Comparison of ENCODE assay signal across 8 cellular contexts in the genomic region with DNA sequence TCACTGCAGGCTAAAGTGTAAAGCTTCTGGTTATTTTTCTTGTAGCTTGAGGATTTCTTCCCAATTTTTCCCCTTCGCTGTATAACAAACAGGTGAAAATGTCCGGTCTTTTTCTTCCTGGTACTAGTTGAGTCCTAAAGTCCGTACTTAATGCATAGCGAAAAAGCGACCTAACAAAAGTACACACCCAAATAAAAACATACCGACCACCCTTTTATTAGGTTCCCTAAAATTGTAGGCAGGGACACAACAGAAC. TPM values are rescaled to one million over a fixed set of nuclear protein-coding genes. Genes with fewer than 3 reads are reported as not detected.
DNase-seq lines count a peak whose midpoint lies in the region; ATAC-seq and TF ChIP-seq lines count a peak whose summit lies in the region.

No MANE protein-coding gene starts in this region.

- H3K4me1 Mint-ChIP-seq in CD4-positive, CD25-positive, alpha-beta regulatory T cell = peaks cover 16 to 73% (median 56%) of the 10 kb centered on the region in 4 donors

- peak overlapping the region; percentile 100 for H3K4me3 ChIP-seq in CD4-positive, CD25-positive, alpha-beta regulatory T cell (ENCODE audit: low read depth, low read length)
- H3K4me3 ChIP-seq in OCI-LY1 (ENCODE audit: low read depth, low read length, poor library complexity, severe bottlenecking) = peak overlapping the region; percentile 91
- H3K4me3 ChIP-seq in endocrine pancreas (ENCODE audit: control insufficient read depth, insufficient read depth, low read length) = peak overlapping the region; percentile 100
- peak overlapping the region; percentile 71 to 91 for H3K4me3 ChIP-seq in neuronal stem cell (ENCODE audit: low read length in 2 of 2)

- H4K91ac ChIP-seq in neuronal stem cell (ENCODE audit: low read depth, low read length, poor library complexity) = no peak overlapping the region

- H2BK5ac ChIP-seq in neuronal stem cell (ENCODE audit: low read length) = no peak overlapping the region

- H3K27ac Mint-ChIP-seq in CD4-positive, CD25-positive, alpha-beta regulatory T cell = peak overlapping the region; percentile 95 to 99 (median 97)

- no peak overlapping the region for H4K8ac ChIP-seq in neuronal stem cell (ENCODE audit: low read depth, low read length)

- no peak overlapping the region for H2BK120ac ChIP-seq in neuronal stem cell (ENCODE audit: low read depth, low read length)

- H3K9me3 Mint-ChIP-seq in CD4-positive, CD25-positive, alpha-beta regulatory T cell = no peaks in the 10 kb centered on the region

- peaks cover 2% of the 10 kb centered on the region for H3K79me1 ChIP-seq in neuronal stem cell (ENCODE audit: low read depth, low read length)

- H3K14ac ChIP-seq in neuronal stem cell (ENCODE audit: low read length) = no peak overlapping the region

- H2AK5ac ChIP-seq in neuronal stem cell (ENCODE audit: low read depth, low read length) = no peak overlapping the region

- H2BK12ac ChIP-seq in neuronal stem cell (ENCODE audit: low read length) = no peak overlapping the region

- no peaks in the 10 kb centered on the region for H3F3A ChIP-seq in OCI-LY1 (ENCODE audit: insufficient read depth, low read length)

- H3K9me2 ChIP-seq in OCI-LY1 (ENCODE audit: low read depth, low read length) = no peaks in the 10 kb centered on the region

- H4K20me1 ChIP-seq in OCI-LY1 (ENCODE audit: insufficient read depth, low read length) = no peaks in the 10 kb centered on the region

- WGBS in neuronal stem cell (ENCODE audit: extremely low coverage in 2 of 2, insufficient read length in 2 of 2, insufficient replicate concordance in 1 of 2), 2 donors = no CpG with 5 or more reads among the region's 6 CpGs

- peaks cover 12% of the 10 kb centered on the region for H3K36me3 Mint-ChIP-seq in CD4-positive, CD25-positive, alpha-beta regulatory T cell

- peak overlapping the region; percentile 95 for H3K9ac ChIP-seq in OCI-LY1 (ENCODE audit: low read length)
- H3K9ac ChIP-seq in endocrine pancreas (ENCODE audit: control insufficient read depth, insufficient read depth, low read length) = peak overlapping the region; percentile 99
- H3K9ac ChIP-seq in neuronal stem cell (ENCODE audit: low read depth, low read length, poor library complexity) = no peak overlapping the region

- no peak overlapping the region for H2BK15ac ChIP-seq in neuronal stem cell (ENCODE audit: low read length)

- H3K4me3 Mint-ChIP-seq in CD4-positive, CD25-positive, alpha-beta regulatory T cell = peak overlapping the region; percentile 91 to 100 (median 98)

- H3K4me1 ChIP-seq in CD4-positive, CD25-positive, alpha-beta regulatory T cell (ENCODE audit: control insufficient read depth, insufficient read depth, low read length, poor library complexity, severe bottlenecking) = peaks cover 46% of the 10 kb centered on the region
- H3K4me1 ChIP-seq in OCI-LY1 (ENCODE audit: insufficient read depth, low read length, severe bottlenecking) = peaks cover 40% of the 10 kb centered on the region
- peaks cover 27% of the 10 kb centered on the region for H3K4me1 ChIP-seq in endocrine pancreas (ENCODE audit: control insufficient read depth, insufficient read depth, low read length)
- peaks cover 3 to 9% of the 10 kb centered on the region in 2 donors for H3K4me1 ChIP-seq in neuronal stem cell (ENCODE audit: control insufficient read depth in 2 of 2, insufficient read depth in 1 of 2, low read depth in 1 of 2, low read length in 2 of 2)

- no peaks in the 10 kb centered on the region for H3K9me3 ChIP-seq in CD4-positive, CD25-positive, alpha-beta regulatory T cell (ENCODE audit: control insufficient read depth in 2 of 2, low read length in 2 of 2)
- H3K9me3 ChIP-seq in OCI-LY1 (ENCODE audit: low read length) (no peaks in the 10 kb centered on the region), endocrine pancreas (ENCODE audit: control insufficient read depth, low read length) (no peaks in the 10 kb centered on the region), neuronal stem cell (replicated peaks in 1 of 2; ENCODE audit: control insufficient read depth in 2 of 2, insufficient read depth in 1 of 2, low read depth in 1 of 2, low read length in 2 of 2) (no peaks in the 10 kb centered on the region)

- H3K23ac ChIP-seq in neuronal stem cell (ENCODE audit: low read depth, low read length, poor library complexity) = no peak overlapping the region

- no peak for TF ChIP-seq CTCF in OCI-LY1 (IDR thresholded peaks at IDR 0.05; ENCODE audit: low read length)
- TF ChIP-seq CTCF in GM20000 (IDR thresholded peaks at IDR 0.05; ENCODE audit: extremely low read depth, missing control alignments) = no peak

- no peak overlapping the region for H3K18ac ChIP-seq in neuronal stem cell (ENCODE audit: low read length)

- H3K36me3 ChIP-seq in CD4-positive, CD25-positive, alpha-beta regulatory T cell (ENCODE audit: control insufficient read depth, insufficient read depth, low read length) = peaks cover 13% of the 10 kb centered on the region
- H3K36me3 ChIP-seq in OCI-LY1 (ENCODE audit: insufficient read depth, low read length) = peaks cover 26% of the 10 kb centered on the region
- no peaks in the 10 kb centered on the region for H3K36me3 ChIP-seq in endocrine pancreas (ENCODE audit: control insufficient read depth, insufficient read depth, low read length)
- H3K36me3 ChIP-seq in neuronal stem cell (replicated peaks in 1 of 2; ENCODE audit: control insufficient read depth in 2 of 2, insufficient read depth in 2 of 2, low read length in 2 of 2) = peaks cover 5 to 57% of the 10 kb centered on the region in 2 donors

- H3K4me2 ChIP-seq in OCI-LY1 (ENCODE audit: low read length) (peak overlapping the region; percentile 87), neuronal stem cell (ENCODE audit: insufficient read depth, low read length, poor library complexity, severe bottlenecking) (peak overlapping the region; percentile 69)

- peak overlapping the region; percentile 69; the same call in 1 of the 2 replicates for H2AFZ ChIP-seq in OCI-LY1 (ENCODE audit: low read length)
- H2AFZ ChIP-seq in neuronal stem cell (ENCODE audit: low read length) = peak overlapping the region; percentile 87

- H3K4ac ChIP-seq in neuronal stem cell (ENCODE audit: low read length) = no peak overlapping the region

- ATAC-seq in CD4-positive, CD25-positive, alpha-beta regulatory T cell (ENCODE audit: low read depth in 2 of 2) = no peak
- ATAC-seq in HG03354 (IDR thresholded peaks at IDR 0.05; ENCODE audit: poor library complexity, severe bottlenecking, unreplicated experiment) = no peak

- H3K27me3 ChIP-seq in CD4-positive, CD25-positive, alpha-beta regulatory T cell (ENCODE audit: control insufficient read depth, insufficient read depth, low read length) = no peaks in the 10 kb centered on the region
- H3K27me3 ChIP-seq in OCI-LY1 (ENCODE audit: insufficient read depth, low read length) (no peaks in the 10 kb centered on the region), endocrine pancreas (ENCODE audit: control insufficient read depth, insufficient read depth, low read length) (no peaks in the 10 kb centered on the region), neuronal stem cell (ENCODE audit: control insufficient read depth in 3 of 3, insufficient read depth in 3 of 3, low read depth in 1 of 3, low read length in 3 of 3) (no peaks in the 10 kb centered on the region)

- peaks cover 47% of the 10 kb centered on the region for H3K79me2 ChIP-seq in OCI-LY1 (ENCODE audit: insufficient read depth, low read length)

- H3K27ac ChIP-seq in CD4-positive, CD25-positive, alpha-beta regulatory T cell (ENCODE audit: insufficient read depth, low read length, poor library complexity, severe bottlenecking) = peak overlapping the region; percentile 88
- H3K27ac ChIP-seq in OCI-LY1 (ENCODE audit: low read depth, low read length, poor library complexity, severe bottlenecking) = peak overlapping the region; percentile 72
- H3K27ac ChIP-seq in neuronal stem cell (replicated peaks; ENCODE audit: low read length) = peak overlapping the region; percentile 89

- peaks cover 5% of the 10 kb centered on the region for H3K27me3 Mint-ChIP-seq in CD4-positive, CD25-positive, alpha-beta regulatory T cell

- no peak for DNase-seq in CD4-positive, CD25-positive, alpha-beta regulatory T cell
- DNase-seq in neuronal stem cell (ENCODE audit: low spot score) (no peak), DMS153 treated with DMSO at 0.1 percent for 48 hours (lab: John Stamatoyannopoulos, UW; ENCODE audit: unreplicated experiment) (no peak), AG08396 (ENCODE audit: low spot score) (no peak), GM20000 (ENCODE audit: low spot score) (no peak)

RNA-seq across cellular contexts. Expression of a gene that starts 0.3 kb away (rescaled TPM):
- total RNA-seq in CD4-positive, CD25-positive, alpha-beta regulatory T cell = 36.0 TPM
- polyA plus RNA-seq in CD4-positive, CD25-positive, alpha-beta regulatory T cell = 10 to 100 TPM; 67.3 to 92.9 (median 75.3) TPM
- 129 TPM for polyA plus RNA-seq in neuronal stem cell (2013, experiment 1 of 2)
- polyA plus RNA-seq in neuronal stem cell (2013, experiment 2 of 2) = 132 TPM

RNA-seq across cellular contexts. Expression of a gene that starts 0.8 kb away (rescaled TPM):
- 39.9 TPM for total RNA-seq in CD4-positive, CD25-positive, alpha-beta regulatory T cell
- 100 to 1,000 TPM in 2 of 4 donors, 10 to 100 TPM in 2; 89.8 to 114 (median 95.9) TPM for polyA plus RNA-seq in CD4-positive, CD25-positive, alpha-beta regulatory T cell
- 130 TPM for polyA plus RNA-seq in neuronal stem cell (2013, experiment 1 of 2)
- 134 TPM for polyA plus RNA-seq in neuronal stem cell (2013, experiment 2 of 2)

RNA-seq across cellular contexts. Expression of a gene that starts 22.2 kb away (rescaled TPM):
- 20.0 TPM for total RNA-seq in CD4-positive, CD25-positive, alpha-beta regulatory T cell
- 10 to 100 TPM; 38.8 to 43.1 (median 39.9) TPM for polyA plus RNA-seq in CD4-positive, CD25-positive, alpha-beta regulatory T cell
- 4.9 TPM for polyA plus RNA-seq in neuronal stem cell (2013, experiment 1 of 2)
- polyA plus RNA-seq in neuronal stem cell (2013, experiment 2 of 2) = 4.7 TPM
